In genomic region chr11:59857444-59858434, GRCh38 we compare ENCODE assay signal across 11 cellular contexts. TPM values are rescaled to one million over a fixed set of nuclear protein-coding genes. Genes with fewer than 3 reads are reported as not detected.
DNase-seq lines count a peak whose midpoint lies in the region; ATAC-seq and TF ChIP-seq lines count a peak whose summit lies in the region.
"Had no signal": no experiment of that assay in that cellular context is flagged by ENCODE, and none has a peak within 500 bp of the region (broad histone marks: within the 10 kb centered on the region; RNA-seq: fewer than 3 reads in every experiment).

No MANE protein-coding gene starts in this region.

- no peaks in the 10 kb centered on the region for H3K27me3 ChIP-seq in spleen (replicated peaks in 1 of 7)

- peak overlapping the region; percentile 19 for H3K4me3 Mint-ChIP-seq in activated T-helper 2 cell treated with anti-CD3 and anti-CD28 coated beads, Interferon-gamma antibody, Interleukin-2, Interleukin-4, amounts not matched to agents 10 μg/mL and 5 μg/mL and 100 μg/mL, durations not matched to agents 14 hours and 24 hours and 36 hours (ENCODE audit: low read depth)

- H3K4me1 Mint-ChIP-seq in activated T-helper 2 cell treated with anti-CD3 and anti-CD28 coated beads, Interferon-gamma antibody, Interleukin-2, Interleukin-4, amounts not matched to agents 10 μg/mL and 5 μg/mL and 100 μg/mL, durations not matched to agents 14 hours and 24 hours and 36 hours (ENCODE audit: low read depth) = peaks cover 41% of the 10 kb centered on the region

- DNase-seq in GF-D8 (lab: John Stamatoyannopoulos, UW) = peak; percentile 72
- peak; percentile 1 for DNase-seq in LHCN-M2 (ENCODE audit: low read depth)
- peak; percentile 11 for DNase-seq in activated T-helper 2 cell treated with anti-CD3 and anti-CD28 coated beads, Interferon-gamma antibody, Interleukin-2, Interleukin-4, amounts not matched to agents 10 μg/mL and 5 μg/mL and 100 μg/mL, durations not matched to agents 14 hours and 24 hours and 36 hours (ENCODE audit: low spot score)
- DNase-seq in anterior cingulate cortex (lab: John Stamatoyannopoulos, UW) = no peak
- no peak for DNase-seq in spleen
- DNase-seq: activated CD8-positive, alpha-beta memory T cell treated with anti-CD3 and anti-CD28 coated beads for 24 hours; kidney; right cardiac atrium had no signal

- TF ChIP-seq POLR2A in spleen (IDR thresholded peaks at IDR 0.05) = no peak

- H3K4me3 ChIP-seq in mesodermal cell (ENCODE audit: extremely low read depth, insufficient read depth, low read length, poor library complexity, severe bottlenecking) (no peak overlapping the region), spleen (no peak overlapping the region)

- H3K4me1 ChIP-seq in mesodermal cell (ENCODE audit: control insufficient read depth, insufficient read depth, low read length, poor library complexity, severe bottlenecking) = peaks cover 15% of the 10 kb centered on the region
- peaks cover 0 to 4% (median 0%) of the 10 kb centered on the region in 6 donors for H3K4me1 ChIP-seq in spleen

- ATAC-seq in HG03354 (IDR thresholded peaks at IDR 0.05; ENCODE audit: poor library complexity, severe bottlenecking, unreplicated experiment) = no peak
- ATAC-seq: right cardiac atrium had no signal

- H3K36me3 ChIP-seq in mesodermal cell (ENCODE audit: control insufficient read depth, insufficient read depth, low read length) (no peaks in the 10 kb centered on the region), spleen (no peaks in the 10 kb centered on the region)

- peaks cover 22% of the 10 kb centered on the region for H3K36me3 Mint-ChIP-seq in activated T-helper 2 cell treated with anti-CD3 and anti-CD28 coated beads, Interferon-gamma antibody, Interleukin-2, Interleukin-4, amounts not matched to agents 10 μg/mL and 5 μg/mL and 100 μg/mL, durations not matched to agents 14 hours and 24 hours and 36 hours (ENCODE audit: low read depth)

- H3K27me3 Mint-ChIP-seq in activated T-helper 2 cell treated with anti-CD3 and anti-CD28 coated beads, Interferon-gamma antibody, Interleukin-2, Interleukin-4, amounts not matched to agents 10 μg/mL and 5 μg/mL and 100 μg/mL, durations not matched to agents 14 hours and 24 hours and 36 hours (ENCODE audit: low read depth) = no peaks in the 10 kb centered on the region

- intact Hi-C loops in activated T-helper 2 cell treated with anti-CD3 and anti-CD28 coated beads, Interferon-gamma antibody, Interleukin-2, Interleukin-4, amounts not matched to agents 10 μg/mL and 5 μg/mL and 100 μg/mL, durations not matched to agents 14 hours and 24 hours and 36 hours (cut with micrococcal nuclease) = loop anchor here (1.0 to 5.0 kb wide), 5 partner anchors 8 to 350 kb away; partner anchors contain the start of genes MRPL16, OSBP and PATL1
- intact Hi-C loops in spleen (cut with DNase I; ENCODE audit: low total_unique reads) = no loop called here

- WGBS in mesodermal cell (ENCODE audit: insufficient coverage in 2 of 2), 2 experiments = 60 to 71% methylated on average over 4 to 5 of the region's 10 CpGs
- WGBS in spleen, 5 donors = 63 to 75% (median 70%) methylated on average over 10 of the region's 10 CpGs

- peak overlapping the region; percentile 47 for H3K27ac ChIP-seq in mesodermal cell (ENCODE audit: low read depth, low read length, severe bottlenecking)
- no peak overlapping the region for H3K27ac ChIP-seq in spleen

- TF ChIP-seq CTCF in spleen (IDR thresholded peaks at IDR 0.05 in 8 of 11, conservative IDR thresholded peaks at IDR 0.05 in 3 of 11) = no peak

- H3K9me3 Mint-ChIP-seq in activated T-helper 2 cell treated with anti-CD3 and anti-CD28 coated beads, Interferon-gamma antibody, Interleukin-2, Interleukin-4, amounts not matched to agents 10 μg/mL and 5 μg/mL and 100 μg/mL, durations not matched to agents 14 hours and 24 hours and 36 hours = peaks cover 8% of the 10 kb centered on the region

- no peaks in the 10 kb centered on the region for H3K9me3 ChIP-seq in mesodermal cell (ENCODE audit: control insufficient read depth, low read length)
- H3K9me3 ChIP-seq in spleen = no peaks in the 10 kb centered on the region

- peak overlapping the region; percentile 95 for H3K27ac Mint-ChIP-seq in activated T-helper 2 cell treated with anti-CD3 and anti-CD28 coated beads, Interferon-gamma antibody, Interleukin-2, Interleukin-4, amounts not matched to agents 10 μg/mL and 5 μg/mL and 100 μg/mL, durations not matched to agents 14 hours and 24 hours and 36 hours

RNA-seq across cellular contexts. Expression of gene TCN1, which starts 8.5 kb away (rescaled TPM):
- not detected in 2 replicates for total RNA-seq in LHCN-M2 (2014; rRNA removed)
- polyA plus RNA-seq in LHCN-M2 (2012) = not detected
- 0.25 TPM in 1 of 2 replicates, not detected in the other for total RNA-seq in activated T-helper 2 cell treated with anti-CD3 and anti-CD28 coated beads, Interferon-gamma antibody, Interleukin-2, Interleukin-4, amounts not matched to agents 10 μg/mL and 5 μg/mL and 100 μg/mL, durations not matched to agents 14 hours and 24 hours and 36 hours
- 0.29 TPM for polyA plus RNA-seq in mesodermal cell (2013, experiment 1 of 2)
- polyA plus RNA-seq in mesodermal cell (2013, experiment 2 of 2) = not detected
- total RNA-seq in spleen = 10 to 100 TPM in 4 of 7 donors, 1 to 10 TPM in 3; 1.2 to 18.6 (median 11.6) TPM
- polyA plus RNA-seq in spleen = under 1 TPM; 0.26 to 0.86 (median 0.64) TPM
- total RNA-seq: dermis microvascular lymphatic vessel endothelial cell, right cardiac atrium had no signal
- polyA plus RNA-seq: right cardiac atrium had no signal

RNA-seq across cellular contexts. Expression of gene CBLIF, which starts 12.4 kb away (rescaled TPM):
- total RNA-seq in LHCN-M2 (2014; rRNA removed) (not detected in 2 replicates), spleen (not detected)
- not detected for polyA plus RNA-seq in LHCN-M2 (2012)
- total RNA-seq in activated T-helper 2 cell treated with anti-CD3 and anti-CD28 coated beads, Interferon-gamma antibody, Interleukin-2, Interleukin-4, amounts not matched to agents 10 μg/mL and 5 μg/mL and 100 μg/mL, durations not matched to agents 14 hours and 24 hours and 36 hours = not detected in 2 replicates
- not detected for polyA plus RNA-seq in mesodermal cell (2013, experiment 1 of 2)
- not detected for polyA plus RNA-seq in mesodermal cell (2013, experiment 2 of 2)
- not detected for polyA plus RNA-seq in spleen
- total RNA-seq: dermis microvascular lymphatic vessel endothelial cell, kidney, right cardiac atrium had no signal
- polyA plus RNA-seq: right cardiac atrium had no signal

RNA-seq across cellular contexts. Expression of gene OOSP3, which starts 20.8 kb away (rescaled TPM):
- total RNA-seq in LHCN-M2 (2014; rRNA removed) = not detected in 2 replicates
- not detected for polyA plus RNA-seq in LHCN-M2 (2012)
- total RNA-seq in activated T-helper 2 cell treated with anti-CD3 and anti-CD28 coated beads, Interferon-gamma antibody, Interleukin-2, Interleukin-4, amounts not matched to agents 10 μg/mL and 5 μg/mL and 100 μg/mL, durations not matched to agents 14 hours and 24 hours and 36 hours = not detected in 2 replicates
- 0.48 TPM for polyA plus RNA-seq in mesodermal cell (2013, experiment 1 of 2)
- polyA plus RNA-seq in mesodermal cell (2013, experiment 2 of 2) = not detected
- total RNA-seq in spleen = not detected
- not detected for polyA plus RNA-seq in spleen
- total RNA-seq: kidney, right cardiac atrium had no signal
- polyA plus RNA-seq: right cardiac atrium had no signal

RNA-seq across cellular contexts. Expression of gene MRPL16, which starts 47.2 kb away (rescaled TPM):
- total RNA-seq in LHCN-M2 (2014; rRNA removed) (39.6 and 48.0 TPM in 2 replicates), spleen (10 to 100 TPM; 35.6 to 55.9 (median 43.7) TPM)
- 47.2 TPM for polyA plus RNA-seq in LHCN-M2 (2012)
- 87.7 and 90.4 TPM in 2 replicates for total RNA-seq in activated T-helper 2 cell treated with anti-CD3 and anti-CD28 coated beads, Interferon-gamma antibody, Interleukin-2, Interleukin-4, amounts not matched to agents 10 μg/mL and 5 μg/mL and 100 μg/mL, durations not matched to agents 14 hours and 24 hours and 36 hours
- 55.4 TPM for polyA plus RNA-seq in mesodermal cell (2013, experiment 1 of 2)
- polyA plus RNA-seq in mesodermal cell (2013, experiment 2 of 2) = 53.2 TPM
- 10 to 100 TPM; 65.5 to 78.9 (median 70.7) TPM for polyA plus RNA-seq in spleen

Comparison
In these comparisons a context has a peak if more than half of its experiments do, and no peak if none do; other contexts are left out.
1. DNase-seq: peak in GF-D8 (single experiment), LHCN-M2 (single experiment) and activated T-helper 2 cell treated with anti-CD3 and anti-CD28 coated beads, Interferon-gamma antibody, Interleukin-2, Interleukin-4, amounts not matched to agents 10 μg/mL and 5 μg/mL and 100 μg/mL, durations not matched to agents 14 hours and 24 hours and 36 hours (single experiment); none in anterior cingulate cortex (0 of 58) and spleen (single experiment).